8 cellular contexts compared by ENCODE assay signal in the genomic region with DNA sequence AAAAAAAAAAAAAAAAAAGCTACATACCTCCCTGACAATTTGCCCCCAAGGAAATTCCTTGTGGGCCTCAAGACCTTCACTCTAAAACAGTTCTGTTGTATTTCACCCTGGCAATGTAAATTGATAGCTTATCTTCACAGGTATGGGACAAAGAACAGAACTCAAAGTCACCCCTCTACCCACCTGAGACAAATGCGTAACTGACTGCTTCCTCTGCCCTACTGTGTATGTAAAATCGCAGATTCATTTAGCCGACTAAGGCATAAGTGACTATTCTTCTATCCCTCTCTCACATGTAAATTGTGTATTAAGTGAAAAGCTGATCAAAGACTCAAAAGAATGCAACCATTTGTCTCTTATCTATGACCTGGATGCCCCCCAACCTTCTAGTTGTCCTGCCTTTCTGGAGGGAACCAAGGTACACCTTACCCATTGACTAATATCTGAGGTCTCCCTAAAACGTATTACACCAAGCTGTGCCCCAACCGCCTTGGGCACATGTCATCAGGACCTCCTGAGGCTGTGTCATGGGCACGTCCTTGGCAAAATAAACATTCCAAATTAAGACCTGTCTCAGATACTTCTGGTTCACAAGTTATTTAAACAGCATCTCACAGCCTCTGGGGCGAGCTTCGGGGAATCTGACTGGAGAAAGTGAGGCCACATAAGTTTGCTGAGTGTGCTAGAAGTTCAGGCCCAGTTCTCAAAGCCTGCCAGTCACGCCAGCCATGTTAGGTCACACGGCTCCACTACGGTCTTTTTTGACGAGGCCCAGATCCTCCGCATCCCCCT. TPM values are rescaled to one million over a fixed set of nuclear protein-coding genes. Genes with fewer than 3 reads are reported as not detected.
DNase-seq lines count a peak whose midpoint lies in the region; ATAC-seq and TF ChIP-seq lines count a peak whose summit lies in the region.

No MANE protein-coding gene starts in this region.

- ATAC-seq in GM21723 (IDR thresholded peaks at IDR 0.05; ENCODE audit: unreplicated experiment) = peak; percentile 26

- H3K27me3 ChIP-seq in colonic mucosa (no peaks in the 10 kb centered on the region), mucosa of stomach (ENCODE audit: control insufficient read depth, insufficient read depth, low read length) (no peaks in the 10 kb centered on the region)

- H3K36me3 ChIP-seq in ES-I3 (ENCODE audit: insufficient read depth, low read length) (no peaks in the 10 kb centered on the region; the same call in none of the 2 replicates), colonic mucosa (no peaks in the 10 kb centered on the region), mucosa of stomach (ENCODE audit: control insufficient read depth, insufficient read depth, low read length) (no peaks in the 10 kb centered on the region)

- H3K27ac ChIP-seq in colonic mucosa = peak overlapping the region; percentile 99

- TF ChIP-seq CTCF in colonic mucosa (IDR thresholded peaks at IDR 0.05) = no peak

- DNase-seq in NOMO-1 treated with dmso at 0.1 percent for 144 hours (lab: John Stamatoyannopoulos, UW; ENCODE audit: unreplicated experiment) = peak; percentile 55
- no peak for DNase-seq in colonic mucosa
- DNase-seq in NCI-H226 = no peak
- DNase-seq in activated gamma-delta T cell (lab: John Stamatoyannopoulos, UW) = no peak
- DNase-seq in iPS-NIHi7 (ENCODE audit: extremely low spot score) = no peak

- H3K9me3 ChIP-seq in ES-I3 (ENCODE audit: control insufficient read depth, insufficient read depth, low read length) (no peaks in the 10 kb centered on the region), colonic mucosa (no peaks in the 10 kb centered on the region), mucosa of stomach (ENCODE audit: control insufficient read depth, low read length) (no peaks in the 10 kb centered on the region)

- H3K4me1 ChIP-seq in ES-I3 (ENCODE audit: insufficient read depth, low read length) = peaks cover 18% of the 10 kb centered on the region
- peaks cover 5% of the 10 kb centered on the region for H3K4me1 ChIP-seq in colonic mucosa
- peaks cover 8% of the 10 kb centered on the region for H3K4me1 ChIP-seq in mucosa of stomach (ENCODE audit: control insufficient read depth, insufficient read depth, low read length)

- H3K9ac ChIP-seq in ES-I3 (ENCODE audit: low read depth, low read length) (peak overlapping the region; percentile 88), colonic mucosa (ENCODE audit: low read depth in 2 of 2, low read length in 2 of 2) (peak overlapping the region; percentile 88 to 98), mucosa of stomach (ENCODE audit: low read length) (peak overlapping the region; percentile 92)

- intact Hi-C loops in colonic mucosa (cut with DNase I) = no loop called here

- H3K4me3 ChIP-seq in colonic mucosa (peak overlapping the region; percentile 94), mucosa of stomach (ENCODE audit: low read length) (peak overlapping the region; percentile 83)

RNA-seq across cellular contexts. Expression of gene TBCA, which starts 1.0 kb away (rescaled TPM):
- total RNA-seq in colonic mucosa = 100 to 1,000 TPM; 123 to 155 TPM
